ENCODE assay signal across 10 cellular contexts in genomic region chr20:33909331-33909921, GRCh38.
DNase-seq lines count a peak whose midpoint lies in the region; ATAC-seq and TF ChIP-seq lines count a peak whose summit lies in the region.
"Had no signal": no experiment of that assay in that cellular context is flagged by ENCODE, and none has a peak within 500 bp of the region (broad histone marks: within the 10 kb centered on the region; RNA-seq: fewer than 3 reads in every experiment).

No MANE protein-coding gene starts in this region.

- peak overlapping the region; percentile 0 for H4K8ac ChIP-seq in trophoblast cell (ENCODE audit: low read depth, low read length)

- no peak overlapping the region for H3K23ac ChIP-seq in trophoblast cell (ENCODE audit: low read length)

- H3K4me3 ChIP-seq in epithelial cell of esophagus (ENCODE audit: low read length): no peak overlapping the region
- H3K4me3 ChIP-seq in trophoblast cell (ENCODE audit: low read depth, low read length): no peak overlapping the region

- no peaks in the 10 kb centered on the region for H3K9me3 ChIP-seq in trophoblast cell (ENCODE audit: insufficient read depth, low read depth, low read length)

- peak overlapping the region; percentile 36 for H4K91ac ChIP-seq in trophoblast cell (ENCODE audit: low read depth, low read length)

- H3K18ac ChIP-seq in trophoblast cell (ENCODE audit: low read length): no peak overlapping the region

- no peak overlapping the region for H3K4ac ChIP-seq in trophoblast cell (ENCODE audit: low read depth, low read length)

- no peak overlapping the region for H2AFZ ChIP-seq in trophoblast cell (ENCODE audit: insufficient read depth, low read length, poor library complexity)

- H3K4me1 ChIP-seq in trophoblast cell (ENCODE audit: control insufficient read depth in 1 of 2, insufficient read depth in 2 of 2, low read length in 2 of 2): peaks cover 15 to 24% of the 10 kb centered on the region in 2 experiments

- peak overlapping the region; percentile 0 for H3K14ac ChIP-seq in trophoblast cell (ENCODE audit: low read length)

- H3K36me3 ChIP-seq in trophoblast cell (ENCODE audit: control insufficient read depth in 1 of 2, insufficient read depth in 2 of 2, low read length in 2 of 2): no peaks in the 10 kb centered on the region

- no CpG with 5 or more reads among the region's 6 CpGs for WGBS in trophoblast cell (ENCODE audit: extremely low coverage, insufficient coverage, insufficient read length)

- no peaks in the 10 kb centered on the region for H3K27me3 ChIP-seq in trophoblast cell (ENCODE audit: insufficient read depth, low read length)

- peak overlapping the region; percentile 67 for H2BK120ac ChIP-seq in trophoblast cell (ENCODE audit: insufficient read depth, low read length, poor library complexity)

- H2AK5ac ChIP-seq in trophoblast cell (ENCODE audit: low read length): peak overlapping the region; percentile 1

- H3K4me2 ChIP-seq in trophoblast cell (ENCODE audit: low read length): no peak overlapping the region

- H2BK5ac ChIP-seq in trophoblast cell (ENCODE audit: low read depth, low read length, poor library complexity): peak overlapping the region; percentile 58

- H3K27ac ChIP-seq in trophoblast cell (ENCODE audit: low read depth, low read length): peak overlapping the region; percentile 69

- no peak for TF ChIP-seq CTCF in epithelial cell of esophagus (IDR thresholded peaks at IDR 0.05; ENCODE audit: insufficient read depth, low read depth, low read length, missing control alignments)

- ATAC-seq in HG02642 (IDR thresholded peaks at IDR 0.05; ENCODE audit: poor library complexity, unreplicated experiment): no peak

- H4K12ac ChIP-seq in trophoblast cell (ENCODE audit: low read depth, low read length): no peak overlapping the region

- no peak overlapping the region for H3K9ac ChIP-seq in trophoblast cell (ENCODE audit: low read length)

- peaks cover 3% of the 10 kb centered on the region for H3K79me2 ChIP-seq in trophoblast cell (ENCODE audit: control insufficient read depth, insufficient read depth, low read length, poor library complexity)

- peak overlapping the region; percentile 3 for H2BK12ac ChIP-seq in trophoblast cell (ENCODE audit: low read length)

- DNase-seq in GM03348 (ENCODE audit: low spot score): peak; percentile 89
- peak; percentile 23 for DNase-seq in NCI-H460 (ENCODE audit: extremely low read depth, low read depth)
- peak; percentile 55 for DNase-seq in epithelial cell of esophagus (ENCODE audit: low read depth)
- DNase-seq in trophoblast cell: peak; percentile 81 to 95
- DNase-seq in NCI-H526 treated with DMSO at 0.1 percent for 48 hours (lab: John Stamatoyannopoulos, UW): no peak
- DNase-seq in KG1 (lab: John Stamatoyannopoulos, UW): no peak
- no peak for DNase-seq in NCI-H748 (lab: John Stamatoyannopoulos, UW; ENCODE audit: unreplicated experiment)
- DNase-seq: occipital lobe, substantia nigra had no signal

- H3K79me1 ChIP-seq in trophoblast cell (ENCODE audit: low read length): peaks cover 21% of the 10 kb centered on the region

Comparison
In these comparisons a context has a peak if more than half of its experiments do, and no peak if none do; other contexts are left out.
1. DNase-seq: peak in GM03348 (single experiment), NCI-H460 (single experiment), epithelial cell of esophagus (single experiment) and trophoblast cell (2 of 2); none in NCI-H526 treated with DMSO at 0.1 percent for 48 hours (single experiment), KG1 (single experiment) and NCI-H748 (single experiment).